Comparison of ENCODE assay signal across 13 cellular contexts in the genomic region with DNA sequence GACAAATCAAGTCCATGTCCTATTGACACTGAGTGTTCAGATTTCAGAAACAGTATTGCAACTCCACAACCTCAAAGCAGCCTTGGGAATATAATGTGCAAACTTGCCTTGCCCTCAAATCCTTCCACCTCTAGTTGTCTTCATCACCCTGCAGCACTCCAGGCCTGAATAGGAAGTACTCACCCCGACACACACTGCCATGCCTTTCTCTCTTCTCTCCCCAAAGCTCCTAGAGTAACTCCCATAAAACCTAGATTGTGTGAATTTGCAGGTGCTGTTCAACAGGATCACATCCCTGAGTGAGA. TPM values are rescaled to one million over a fixed set of nuclear protein-coding genes. Genes with fewer than 3 reads are reported as not detected.
A peak's percentile ranks its signal among the peaks of the same experiment; 100 is the strongest.
DNase-seq lines count a peak whose midpoint lies in the region; TF ChIP-seq lines count a peak whose summit lies in the region.
"Had no signal": no experiment of that assay in that cellular context is flagged by ENCODE, and none has a peak within 500 bp of the region (broad histone marks: within the 10 kb centered on the region; RNA-seq: fewer than 3 reads in every experiment).

No MANE protein-coding gene starts in this region.

- DNase-seq in WERI-Rb-1 (no peak), islet precursor cell (peak; percentile 52), lower leg skin (ENCODE audit: low spot score in 2 of 2) (no peak), DMS79 treated with DMSO at 0.1 percent for 48 hours (lab: John Stamatoyannopoulos, UW) (no peak), cortex of kidney (lab: John Stamatoyannopoulos, UW) (no peak)
- no peak for DNase-seq in stimulated activated CD4-positive, alpha-beta T cell treated with anti-CD3 and anti-CD28 coated beads, Interleukin-15, amount 100 ng/mL, for 24 hours
- DNase-seq: activated CD4-positive, alpha-beta T cell treated with anti-CD3 and anti-CD28 coated beads, Interleukin-2, amount 50 U/mL, for 48 hours; aorta; mesenchymal stem cell had no signal

- H3K9me3 ChIP-seq in DOHH2 (ENCODE audit: control insufficient read depth, insufficient read depth, low read length) = no peaks in the 10 kb centered on the region
- H3K9me3 ChIP-seq in WERI-Rb-1 (ENCODE audit: severe bottlenecking) = no peaks in the 10 kb centered on the region
- H3K9me3 ChIP-seq in skeletal muscle tissue (ENCODE audit: control insufficient read depth in 3 of 3, low read length in 3 of 3) = no peaks in the 10 kb centered on the region
- H3K9me3 ChIP-seq: BE2C had no signal

- TF ChIP-seq CTCF in DOHH2 (IDR thresholded peaks at IDR 0.05; ENCODE audit: low read depth, low read length, poor library complexity, severe bottlenecking) (no peak), WERI-Rb-1 (IDR thresholded peaks at IDR 0.05; ENCODE audit: low read depth, low read length) (no peak), lower leg skin (IDR thresholded peaks at IDR 0.05) (no peak)

- H3K4me1 ChIP-seq in DOHH2 (ENCODE audit: control insufficient read depth, low read length) = peaks cover 22% of the 10 kb centered on the region
- peaks cover 68 to 69% (median 68%) of the 10 kb centered on the region in 3 donors for H3K4me1 ChIP-seq in skeletal muscle tissue (ENCODE audit: control insufficient read depth in 3 of 3, insufficient read depth in 3 of 3, low read length in 3 of 3)

- peak overlapping the region; percentile 28 for H3K4me2 ChIP-seq in DOHH2 (ENCODE audit: low read length)

- intact Hi-C loops in lower leg skin (cut with DNase I; ENCODE audit: low total_unique reads) = no loop called here

- no peaks in the 10 kb centered on the region for H3K9me2 ChIP-seq in DOHH2 (replicated peaks; ENCODE audit: control insufficient read depth, low read length)

- H3K79me2 ChIP-seq in DOHH2 (ENCODE audit: control insufficient read depth, low read length) = peaks cover 75% of the 10 kb centered on the region

- TF ChIP-seq POLR2A in lower leg skin (IDR thresholded peaks at IDR 0.05) = no peak

- no peaks in the 10 kb centered on the region for H3K27me3 ChIP-seq in DOHH2 (ENCODE audit: control insufficient read depth, low read length)
- H3K27me3 ChIP-seq in WERI-Rb-1 (ENCODE audit: insufficient read depth, low read depth, severe bottlenecking) = no peaks in the 10 kb centered on the region
- no peaks in the 10 kb centered on the region for H3K27me3 ChIP-seq in skeletal muscle tissue (ENCODE audit: control insufficient read depth in 3 of 3, insufficient read depth in 3 of 3, low read length in 3 of 3)
- H3K27me3 ChIP-seq: BE2C had no signal

- H3K9ac ChIP-seq in skeletal muscle tissue (ENCODE audit: low read depth in 1 of 3, low read length in 3 of 3) = peak overlapping the region; percentile 52 to 81 (median 73)

- H3K27ac ChIP-seq in DOHH2 (ENCODE audit: low read depth, low read length) (no peak overlapping the region), WERI-Rb-1 (peak overlapping the region; percentile 62), skeletal muscle tissue (ENCODE audit: low read depth, low read length) (peak overlapping the region; percentile 88)

- H3F3A ChIP-seq in DOHH2 (ENCODE audit: control insufficient read depth, insufficient read depth) = no peaks in the 10 kb centered on the region

- H3K36me3 ChIP-seq in DOHH2 (ENCODE audit: control insufficient read depth, low read length) = no peaks in the 10 kb centered on the region
- H3K36me3 ChIP-seq in WERI-Rb-1 = peaks cover 4% of the 10 kb centered on the region; the same call in 1 of the 2 replicates
- H3K36me3 ChIP-seq in skeletal muscle tissue (ENCODE audit: control insufficient read depth in 3 of 3, insufficient read depth in 3 of 3, low read length in 3 of 3) = peaks cover 11 to 14% (median 11%) of the 10 kb centered on the region in 3 donors
- H3K36me3 ChIP-seq: BE2C had no signal

- 68 to 79% methylated on average over 1 of the region's 1 CpG for WGBS in lower leg skin, 2 donors

- H3K4me3 ChIP-seq in DOHH2 (ENCODE audit: low read length) (no peak overlapping the region), WERI-Rb-1 (ENCODE audit: low read depth, low read length) (no peak overlapping the region), skeletal muscle tissue (ENCODE audit: low read length in 3 of 3) (peak overlapping the region; percentile 54 to 70 (median 61)), lower leg skin (ENCODE audit: low read depth, poor library complexity, severe bottlenecking) (no peak overlapping the region)
- H3K4me3 ChIP-seq: K562 had no signal

- H4K20me1 ChIP-seq in DOHH2 (ENCODE audit: control insufficient read depth, insufficient read depth, low read depth, low read length) = no peaks in the 10 kb centered on the region

RNA-seq across cellular contexts. Expression of a gene that starts 19.6 kb away (rescaled TPM):
- 123 TPM for total RNA-seq in skeletal muscle tissue
- 100 to 1,000 TPM; 190 to 308 (median 266) TPM for total RNA-seq in lower leg skin

Comparison
In these comparisons a context has a peak if more than half of its experiments do, and no peak if none do; other contexts are left out.
1. H3K4me3 ChIP-seq: peak in skeletal muscle tissue (3 of 3); none in DOHH2 (single experiment), WERI-Rb-1 (single experiment) and lower leg skin (single experiment).